In the genomic region with DNA sequence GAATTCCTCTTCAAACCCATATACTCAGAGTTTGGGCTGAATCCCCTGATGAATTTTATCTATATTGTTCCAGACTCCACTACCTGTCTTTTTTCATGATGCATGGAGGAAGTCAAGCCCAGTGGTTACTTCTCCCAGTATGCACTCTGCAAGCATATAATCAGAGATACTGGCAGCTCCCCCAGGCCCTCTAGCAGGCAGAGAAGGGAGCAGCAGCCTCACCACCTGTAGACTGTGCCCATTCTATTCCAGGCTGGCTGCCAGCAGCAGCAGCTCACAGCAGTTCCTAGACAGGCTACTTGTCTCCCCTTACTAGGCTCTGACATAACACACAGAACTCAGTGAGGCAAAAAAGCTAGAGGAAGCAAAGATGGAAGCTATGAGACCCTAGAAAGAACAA, we compare ENCODE assay signal across 25 cellular contexts. TPM values are rescaled to one million over a fixed set of nuclear protein-coding genes. Genes with fewer than 3 reads are reported as not detected.
A peak's percentile ranks its signal among the peaks of the same experiment; 100 is the strongest.
DNase-seq lines count a peak whose midpoint lies in the region; ATAC-seq, FAIRE-seq and TF ChIP-seq lines count a peak whose summit lies in the region.
"Had no signal": no experiment of that assay in that cellular context is flagged by ENCODE, and none has a peak within 500 bp of the region (broad histone marks: within the 10 kb centered on the region; RNA-seq: fewer than 3 reads in every experiment).

No MANE protein-coding gene starts in this region.

- H4K20me1 ChIP-seq in DND-41 (ENCODE audit: insufficient read depth, low read length), result no peaks in the 10 kb centered on the region
- H4K20me1 ChIP-seq in OCI-LY1 (ENCODE audit: insufficient read depth, low read length), result no peaks in the 10 kb centered on the region
- no peaks in the 10 kb centered on the region for H4K20me1 ChIP-seq in K562 (replicated peaks; ENCODE audit: control insufficient read depth, insufficient read depth, low read length)
- H4K20me1 ChIP-seq: BLaER1 had no signal

- CTCF ChIA-PET in K562 (lab: Yijun Ruan, JAX; ENCODE audit: low intra/inter-chr PET ratio), result no interaction called here
- CTCF ChIA-PET in CD4-positive, alpha-beta memory T cell (lab: Charles Lee; ENCODE audit: partially characterized antibody), result interaction anchor here (0.6 to 1.1 kb wide), 2 partner anchors 17 to 203 kb away, joined by 4 read pairs; no protein-coding TSS in a partner anchor

- H3K27me3 ChIP-seq in DND-41 (ENCODE audit: insufficient read depth, low read length, poor library complexity) (no peaks in the 10 kb centered on the region), OCI-LY1 (ENCODE audit: insufficient read depth, low read length) (no peaks in the 10 kb centered on the region), K562 (ENCODE audit: control insufficient read depth in 2 of 2, insufficient read depth in 2 of 2, low read length in 2 of 2) (no peaks in the 10 kb centered on the region), colonic mucosa (no peaks in the 10 kb centered on the region)
- no peaks in the 10 kb centered on the region for H3K27me3 ChIP-seq in CD4-positive, alpha-beta memory T cell (ENCODE audit: insufficient read depth, low read length)
- H3K27me3 ChIP-seq: BLaER1, breast epithelium, dorsolateral prefrontal cortex, esophagus squamous epithelium had no signal

- TF ChIP-seq CTCF in DND-41 (IDR thresholded peaks at IDR 0.05; ENCODE audit: borderline replicate concordance, extremely low read depth, low read length, poor library complexity, severe bottlenecking) (peak; percentile 3), OCI-LY1 (IDR thresholded peaks at IDR 0.05; ENCODE audit: low read length) (peak; percentile 38; the same call in 1 of the 2 replicates), K562 (IDR thresholded peaks at IDR 0.05 in 2 of 3, conservative IDR thresholded peaks at IDR 0.05 in 1 of 3; ENCODE audit: insufficient read depth in 2 of 3, low read depth in 1 of 3, low read length in 3 of 3) (0 out of 6 replicates have a peak, but pooled peaks of 2 of the 3 experiments have one; percentile 7 to 9), colonic mucosa (IDR thresholded peaks at IDR 0.05) (no peak), progenitor cell of endocrine pancreas (IDR thresholded peaks at IDR 0.05; ENCODE audit: unreplicated experiment) (no peak), kidney (IDR thresholded peaks at IDR 0.05; ENCODE audit: borderline replicate concordance, extremely low read depth, insufficient read depth) (no peak)

- no peak for TF ChIP-seq RAD21 in K562 (CRISPR knock-in tag; conservative IDR thresholded peaks at IDR 0.05 in 1 of 2, IDR thresholded peaks at IDR 0.05 in 1 of 2)

- intact Hi-C loops in K562 (cut with micrococcal nuclease), result no loop called here
- intact Hi-C loops in colonic mucosa (cut with DNase I), result no loop called here
- intact Hi-C loops in kidney (cut with DNase I), result no loop called here
- intact Hi-C loops in CD4-positive, alpha-beta memory T cell (cut with micrococcal nuclease), result no loop called here

- H3K27ac ChIP-seq in DND-41 (ENCODE audit: low read length) (no peak overlapping the region), OCI-LY1 (ENCODE audit: low read depth, low read length, poor library complexity, severe bottlenecking) (no peak overlapping the region), K562 (ENCODE audit: extremely low read depth, low read depth, low read length) (no peak overlapping the region), colonic mucosa (no peak overlapping the region), kidney (ENCODE audit: low read depth in 2 of 2, low read length in 2 of 2) (no peak overlapping the region)
- no peak overlapping the region for H3K27ac ChIP-seq in CD4-positive, alpha-beta memory T cell (ENCODE audit: low read depth, low read length)
- H3K27ac ChIP-seq: BLaER1, breast epithelium, dorsolateral prefrontal cortex, esophagus squamous epithelium had no signal

- no peaks in the 10 kb centered on the region for H3K9me1 ChIP-seq in K562 (ENCODE audit: control insufficient read depth, insufficient read depth, low read length)

- H3K9me3 ChIP-seq in DND-41 (ENCODE audit: insufficient read depth, low read length, severe bottlenecking) (no peaks in the 10 kb centered on the region), OCI-LY1 (ENCODE audit: low read length) (no peaks in the 10 kb centered on the region), K562 (replicated peaks; ENCODE audit: control insufficient read depth, insufficient read depth, low read depth, low read length) (no peaks in the 10 kb centered on the region), colonic mucosa (no peaks in the 10 kb centered on the region), kidney (ENCODE audit: control insufficient read depth in 1 of 2, low read length in 2 of 2) (no peaks in the 10 kb centered on the region)
- H3K9me3 ChIP-seq in CD4-positive, alpha-beta memory T cell (ENCODE audit: control insufficient read depth in 1 of 2, low read length in 2 of 2), result no peaks in the 10 kb centered on the region
- H3K9me3 ChIP-seq: BLaER1, breast epithelium, esophagus squamous epithelium had no signal

- FAIRE-seq in K562 (lab: Jason Lieb, UNC) (no peak), kidney (lab: Jason Lieb, UNC) (no peak)
- FAIRE-seq: GM12891 had no signal

- no peak for ATAC-seq in DND-41 (ENCODE audit: insufficient read depth, low read depth)
- no peak for ATAC-seq in K562
- ATAC-seq: stimulated activated naive CD8-positive, alpha-beta T cell treated with anti-CD3 and anti-CD28 coated beads, Interleukin-15, Interleukin-2, amounts not matched to agents 100 U/mL and 50 U/mL, for 24 hours had no signal

- POLR2A ChIA-PET in K562 (lab: Yijun Ruan, JAX), result interaction anchor here (0.7 to 1.1 kb wide), 2 partner anchors 14 to 180 kb away, joined by 4 to 6 read pairs; no protein-coding TSS in a partner anchor
- POLR2A ChIA-PET in CD4-positive, alpha-beta memory T cell (lab: Charles Lee; ENCODE audit: partially characterized antibody), result interaction anchor here (1.4 kb wide), 1 partner anchor 102 kb away, joined by 3 read pairs; no protein-coding TSS in a partner anchor

- no peak overlapping the region for H3K27ac Mint-ChIP-seq in progenitor cell of endocrine pancreas
- peak overlapping the region in 1 of 7 donors; percentile 40 for H3K27ac Mint-ChIP-seq in CD4-positive, alpha-beta memory T cell
- H3K27ac Mint-ChIP-seq: activated naive CD8-positive, alpha-beta T cell treated with anti-CD3 and anti-CD28 coated beads, Interleukin-2, amount 10 ng/mL, durations not matched to agents 7 days and 5 days; type B pancreatic cell had no signal

- peaks cover 5% of the 10 kb centered on the region for H3K4me1 Mint-ChIP-seq in progenitor cell of endocrine pancreas (ENCODE audit: low read depth)
- peaks cover 15 to 22% (median 19%) of the 10 kb centered on the region in 4 donors for H3K4me1 Mint-ChIP-seq in CD4-positive, alpha-beta memory T cell

- BruUV-seq in K562 (replicated peaks; lab: Mats Ljungman, UMichigan), result no TSS peak

- TF ChIP-seq POLR2A in K562 (conservative IDR thresholded peaks at IDR 0.05), result no peak

- no peaks in the 10 kb centered on the region for H3K9me2 ChIP-seq in OCI-LY1 (ENCODE audit: low read depth, low read length)

- H3K36me3 ChIP-seq in DND-41 (ENCODE audit: insufficient read depth, low read length) (peaks cover 29% of the 10 kb centered on the region), OCI-LY1 (ENCODE audit: insufficient read depth, low read length) (0 out of 2 replicates have a peak, but pooled peaks cover 3% of the 10 kb centered on the region), K562 (ENCODE audit: control insufficient read depth, insufficient read depth, low read length) (peaks cover 43% of the 10 kb centered on the region; the same call in 2 of the 3 replicates), colonic mucosa (no peaks in the 10 kb centered on the region), kidney (ENCODE audit: control insufficient read depth in 1 of 2, insufficient read depth in 2 of 2, low read length in 2 of 2) (peaks cover 25 to 27% of the 10 kb centered on the region in 2 donors)
- H3K36me3 ChIP-seq in CD4-positive, alpha-beta memory T cell (ENCODE audit: insufficient read depth, low read length), result peaks cover 13% of the 10 kb centered on the region
- H3K36me3 ChIP-seq: breast epithelium had no signal

- H3K36me3 Mint-ChIP-seq in progenitor cell of endocrine pancreas (ENCODE audit: insufficient read depth), result peaks cover 12% of the 10 kb centered on the region
- H3K36me3 Mint-ChIP-seq in CD4-positive, alpha-beta memory T cell, result peaks cover 29 to 57% of the 10 kb centered on the region in 2 donors

- no peak overlapping the region for H3K4me3 Mint-ChIP-seq in progenitor cell of endocrine pancreas (ENCODE audit: low read depth)
- peak overlapping the region in 1 of 8 donors; percentile 25 for H3K4me3 Mint-ChIP-seq in CD4-positive, alpha-beta memory T cell
- H3K4me3 Mint-ChIP-seq: activated naive CD8-positive, alpha-beta T cell treated with anti-CD3 and anti-CD28 coated beads, Interleukin-2, amount 10 ng/mL, durations not matched to agents 7 days and 5 days had no signal

- DNase-seq in DND-41, result peak; percentile 18
- DNase-seq in HT-29 (ENCODE audit: low spot score), result peak; percentile 34
- DNase-seq in K562 (ENCODE audit: extremely low read depth in 1 of 4, low spot score in 3 of 4), result peak in 1 of 4 experiments; percentile 2
- no peak for DNase-seq in colonic mucosa
- no peak for DNase-seq in progenitor cell of endocrine pancreas (ENCODE audit: low spot score, unreplicated experiment)
- DNase-seq in kidney, result no peak
- no peak for DNase-seq in CD4-positive, alpha-beta memory T cell
- DNase-seq: activated CD4-positive, alpha-beta T cell treated with anti-CD3 and anti-CD28 coated beads, Interleukin-2, amount 50 U/mL, for 1 hour; activated naive CD8-positive, alpha-beta T cell treated with anti-CD3 and anti-CD28 coated beads, Interleukin-2, amount 10 ng/mL, durations not matched to agents 7 days and 5 days; activated T-cell treated with anti-CD3 and anti-CD28 coated beads for 4 hours; dorsolateral prefrontal cortex; esophagus squamous epithelium; head of caudate nucleus; NCI-H2107; SHP77; stimulated activated CD4-positive, alpha-beta T cell treated with anti-CD3 and anti-CD28 coated beads, Interleukin-15, amount 100 ng/mL, for 24 hours; stimulated activated naive CD8-positive, alpha-beta T cell treated with anti-CD3 and anti-CD28 coated beads, Interleukin-15, Interleukin-2, amounts not matched to agents 100 U/mL and 50 U/mL, for 24 hours; T-helper 9 cell had no signal

- H3K79me2 ChIP-seq in DND-41 (ENCODE audit: insufficient read depth, low read length), result 0 out of 2 replicates have a peak, but pooled peaks cover 5% of the 10 kb centered on the region
- no peaks in the 10 kb centered on the region for H3K79me2 ChIP-seq in OCI-LY1 (ENCODE audit: insufficient read depth, low read length)
- H3K79me2 ChIP-seq in K562 (ENCODE audit: control insufficient read depth, insufficient read depth, low read length), result peaks cover 3% of the 10 kb centered on the region; the same call in 1 of the 3 replicates

- no peaks in the 10 kb centered on the region for H3F3A ChIP-seq in OCI-LY1 (ENCODE audit: insufficient read depth, low read length)

- H3K9me3 Mint-ChIP-seq in progenitor cell of endocrine pancreas (ENCODE audit: low read depth), result no peaks in the 10 kb centered on the region
- no peaks in the 10 kb centered on the region for H3K9me3 Mint-ChIP-seq in CD4-positive, alpha-beta memory T cell
- H3K9me3 Mint-ChIP-seq: activated naive CD8-positive, alpha-beta T cell treated with anti-CD3 and anti-CD28 coated beads, Interleukin-2, amount 10 ng/mL, durations not matched to agents 7 days and 5 days; neural crest cell; type B pancreatic cell had no signal

- H2AFZ ChIP-seq in DND-41 (ENCODE audit: low read depth, low read length) (no peak overlapping the region), OCI-LY1 (ENCODE audit: low read length) (no peak overlapping the region), K562 (ENCODE audit: low read depth, low read length) (no peak overlapping the region)

- in situ Hi-C loops in K562 (cut with MboI), result no loop called here

- H3K4me1 ChIP-seq in DND-41 (ENCODE audit: insufficient read depth, low read length) (peaks cover 21% of the 10 kb centered on the region), OCI-LY1 (ENCODE audit: insufficient read depth, low read length, severe bottlenecking) (peaks cover 18% of the 10 kb centered on the region), K562 (replicated peaks in 1 of 2; ENCODE audit: control insufficient read depth in 2 of 2, insufficient read depth in 2 of 2, low read length in 2 of 2) (peaks cover 10 to 12% of the 10 kb centered on the region in 2 experiments; a peak in 4 of 5 replicates), colonic mucosa (no peaks in the 10 kb centered on the region), kidney (ENCODE audit: control insufficient read depth in 1 of 2, insufficient read depth in 1 of 2, low read depth in 1 of 2, low read length in 2 of 2) (peaks cover 0 to 7% of the 10 kb centered on the region in 2 donors)
- H3K4me1 ChIP-seq in CD4-positive, alpha-beta memory T cell (ENCODE audit: insufficient read depth, low read length), result peaks cover 15% of the 10 kb centered on the region
- H3K4me1 ChIP-seq: breast epithelium had no signal

- no peaks in the 10 kb centered on the region for H3K27me3 Mint-ChIP-seq in progenitor cell of endocrine pancreas
- H3K27me3 Mint-ChIP-seq in CD4-positive, alpha-beta memory T cell, result no peaks in the 10 kb centered on the region
- H3K27me3 Mint-ChIP-seq: activated naive CD8-positive, alpha-beta T cell treated with anti-CD3 and anti-CD28 coated beads, Interleukin-2, amount 10 ng/mL, durations not matched to agents 7 days and 5 days had no signal

- H3K4me2 ChIP-seq in DND-41 (ENCODE audit: insufficient read depth, low read length) (no peak overlapping the region), OCI-LY1 (ENCODE audit: low read length) (no peak overlapping the region), K562 (ENCODE audit: insufficient read depth, low read length) (no peak overlapping the region)
- H3K4me2 ChIP-seq: BLaER1 had no signal

- H3K9ac ChIP-seq in DND-41 (ENCODE audit: low read depth, low read length), result no peak overlapping the region
- no peak overlapping the region for H3K9ac ChIP-seq in OCI-LY1 (ENCODE audit: low read length)
- H3K9ac ChIP-seq in K562 (ENCODE audit: insufficient read depth in 1 of 2, low read depth in 2 of 2, low read length in 2 of 2), result no peak overlapping the region
- H3K9ac ChIP-seq in colonic mucosa (ENCODE audit: low read depth in 2 of 2, low read length in 2 of 2), result no peak overlapping the region
- no peak overlapping the region for H3K9ac ChIP-seq in kidney (ENCODE audit: low read length in 2 of 2)
- H3K9ac ChIP-seq: BLaER1 had no signal

- TF ChIP-seq EP300 in K562 (IDR thresholded peaks at IDR 0.05; ENCODE audit: low read length), result no peak

- H3K4me3 ChIP-seq in DND-41 (ENCODE audit: low read depth in 1 of 2, low read length in 2 of 2) (no peak overlapping the region), OCI-LY1 (ENCODE audit: low read depth, low read length, poor library complexity, severe bottlenecking) (no peak overlapping the region), K562 (no peak overlapping the region), colonic mucosa (no peak overlapping the region), kidney (ENCODE audit: low read length in 2 of 2) (no peak overlapping the region)
- H3K4me3 ChIP-seq in CD4-positive, alpha-beta memory T cell (ENCODE audit: low read length in 2 of 2), result no peak overlapping the region
- H3K4me3 ChIP-seq: BLaER1, breast epithelium, dorsolateral prefrontal cortex, esophagus squamous epithelium had no signal

RNA-seq across cellular contexts. Expression of gene MKS1, which starts 3.4 kb away (rescaled TPM):
- total RNA-seq in HT-29 (2014; rRNA removed; shearing (Covaris generic)), result 5.1 and 8.9 TPM in 2 replicates
- 68.2 and 109 TPM in 2 replicates for total RNA-seq in K562 (2011; cell fraction: chromatin; rRNA removed; ENCODE audit: low replicate concordance)
- total RNA-seq in K562 (2011; cell fraction: nucleolus; rRNA removed), result 49.3 and 61.5 TPM in 2 replicates
- total RNA-seq in K562 (2011; cell fraction: nucleoplasm; rRNA removed), result 63.9 and 64.8 TPM in 2 replicates
- total RNA-seq in K562 (2014; rRNA removed) (21.1 and 25.7 TPM in 2 replicates), K562 (2014; rRNA removed; fragmentation: Illumina TruSeq; extraction: Trizol) (18.0 and 18.8 TPM in 2 replicates), K562 (2015; rRNA removed; fragmentation: Illumina TruSeq; extraction: Trizol) (20.3 and 21.7 TPM in 2 replicates), K562 (2021) (27.0 and 27.5 TPM in 2 replicates), colonic mucosa (10 to 100 TPM; 13.8 to 18.4 TPM), progenitor cell of endocrine pancreas (40.0 and 44.3 TPM in 2 replicates), kidney (25.6 TPM)
- polyA plus RNA-seq in K562 (2011; rRNA removed) (27.1 and 40.0 TPM in 2 replicates), K562 (2014; fragmentation: Illumina TruSeq; extraction: Trizol) (27.8 and 31.0 TPM in 2 replicates), K562 (2014; fragmentation: Nextera tagmentation; extraction: Ambion mirVana) (10 to 100 TPM; 16.3 to 27.8 TPM), K562 (2014; rRNA removed) (23.5 and 25.9 TPM in 2 replicates), kidney (ENCODE audit: insufficient read depth, low read depth, low replicate concordance) (17.2 TPM)
- 21.3 and 26.4 TPM in 2 replicates for polyA plus RNA-seq in K562 (2011; cell fraction: cytosol; rRNA removed)
- polyA plus RNA-seq in K562 (2011; cell fraction: nucleus; rRNA removed), result 137 and 165 TPM in 2 replicates
- 27.9 and 31.8 TPM in 2 replicates for polyA plus RNA-seq in K562 (2012)
- polyA minus RNA-seq in K562 (2011; rRNA and poly(A)+ RNA removed), result 20.7 and 21.6 TPM in 2 replicates
- polyA minus RNA-seq in K562 (2011; cell fraction: cytosol; rRNA and poly(A)+ RNA removed), result 11.4 and 13.6 TPM in 2 replicates
- polyA minus RNA-seq in K562 (2011; cell fraction: nucleus; rRNA and poly(A)+ RNA removed), result 27.5 and 39.7 TPM in 2 replicates
- total RNA-seq in CD4-positive, alpha-beta memory T cell, result 10 to 100 TPM; 27.7 to 29.4 TPM
- polyA plus RNA-seq in CD4-positive, alpha-beta memory T cell, result 10 to 100 TPM; 12.1 to 13.7 TPM

RNA-seq across cellular contexts. Expression of gene LPO, which starts 22.7 kb away (rescaled TPM):
- not detected in 2 replicates for total RNA-seq in HT-29 (2014; rRNA removed; shearing (Covaris generic))
- total RNA-seq in K562 (2011; cell fraction: chromatin; rRNA removed; ENCODE audit: low replicate concordance), result not detected in 2 replicates
- total RNA-seq in K562 (2011; cell fraction: nucleolus; rRNA removed), result not detected in 2 replicates
- total RNA-seq in K562 (2011; cell fraction: nucleoplasm; rRNA removed), result not detected in 2 replicates
- total RNA-seq in K562 (2014; rRNA removed) (not detected in 2 replicates), K562 (2014; rRNA removed; fragmentation: Illumina TruSeq; extraction: Trizol) (not detected in 2 replicates), K562 (2015; rRNA removed; fragmentation: Illumina TruSeq; extraction: Trizol) (not detected in 2 replicates), K562 (2021) (0.11 TPM in 1 of 2 replicates, not detected in the other), colonic mucosa (not detected), progenitor cell of endocrine pancreas (0.16 TPM in 1 of 2 replicates, not detected in the other), kidney (not detected)
- polyA plus RNA-seq in K562 (2011; rRNA removed) (not detected in 2 replicates), K562 (2014; fragmentation: Illumina TruSeq; extraction: Trizol) (not detected in 2 replicates), K562 (2014; fragmentation: Nextera tagmentation; extraction: Ambion mirVana) (not detected), K562 (2014; rRNA removed) (0.07 TPM in 1 of 2 replicates, not detected in the other), kidney (ENCODE audit: insufficient read depth, low read depth, low replicate concordance) (not detected)
- polyA plus RNA-seq in K562 (2011; cell fraction: cytosol; rRNA removed), result 0.03 and 0.04 TPM in 2 replicates
- polyA plus RNA-seq in K562 (2011; cell fraction: nucleus; rRNA removed), result not detected in 2 replicates
- 1.1 TPM in 1 of 2 replicates, not detected in the other for polyA plus RNA-seq in K562 (2012)
- 0.57 TPM in 1 of 2 replicates, not detected in the other for polyA minus RNA-seq in K562 (2011; rRNA and poly(A)+ RNA removed)
- polyA minus RNA-seq in K562 (2011; cell fraction: cytosol; rRNA and poly(A)+ RNA removed), result not detected in 2 replicates
- polyA minus RNA-seq in K562 (2011; cell fraction: nucleus; rRNA and poly(A)+ RNA removed), result not detected in 2 replicates
- not detected for total RNA-seq in CD4-positive, alpha-beta memory T cell
- not detected for polyA plus RNA-seq in CD4-positive, alpha-beta memory T cell
- total RNA-seq: activated naive CD8-positive, alpha-beta T cell treated with anti-CD3 and anti-CD28 coated beads, Interleukin-2, amount 10 ng/mL, durations not matched to agents 7 days and 5 days; M059J; neural crest cell had no signal

RNA-seq across cellular contexts. Expression of gene EPX, which starts 23.2 kb away (rescaled TPM):
- not detected in 2 replicates for total RNA-seq in HT-29 (2014; rRNA removed; shearing (Covaris generic))
- total RNA-seq in K562 (2011; cell fraction: chromatin; rRNA removed; ENCODE audit: low replicate concordance), result not detected in 2 replicates
- total RNA-seq in K562 (2011; cell fraction: nucleolus; rRNA removed), result not detected in 2 replicates
- not detected in 2 replicates for total RNA-seq in K562 (2011; cell fraction: nucleoplasm; rRNA removed)
- 0.08 TPM in 1 of 2 replicates, not detected in the other for total RNA-seq in K562 (2014; rRNA removed)
- not detected in 2 replicates for total RNA-seq in K562 (2014; rRNA removed; fragmentation: Illumina TruSeq; extraction: Trizol)
- total RNA-seq in K562 (2015; rRNA removed; fragmentation: Illumina TruSeq; extraction: Trizol), result 0.33 and 0.45 TPM in 2 replicates
- 0.20 and 0.22 TPM in 2 replicates for total RNA-seq in K562 (2021)
- not detected in 2 replicates for polyA plus RNA-seq in K562 (2011; rRNA removed)
- not detected in 2 replicates for polyA plus RNA-seq in K562 (2011; cell fraction: cytosol; rRNA removed)
- polyA plus RNA-seq in K562 (2011; cell fraction: nucleus; rRNA removed), result 0.04 TPM in 1 of 2 replicates, not detected in the other
- 1.7 and 2.5 TPM in 2 replicates for polyA plus RNA-seq in K562 (2012)
- polyA plus RNA-seq in K562 (2014; fragmentation: Illumina TruSeq; extraction: Trizol), result 0.21 and 0.30 TPM in 2 replicates
- polyA plus RNA-seq in K562 (2014; fragmentation: Nextera tagmentation; extraction: Ambion mirVana), result under 1 TPM; 0.07 to 0.11 TPM
- 0.17 and 0.22 TPM in 2 replicates for polyA plus RNA-seq in K562 (2014; rRNA removed)
- not detected in 2 replicates for polyA minus RNA-seq in K562 (2011; rRNA and poly(A)+ RNA removed)
- polyA minus RNA-seq in K562 (2011; cell fraction: cytosol; rRNA and poly(A)+ RNA removed), result not detected in 2 replicates
- not detected in 2 replicates for polyA minus RNA-seq in K562 (2011; cell fraction: nucleus; rRNA and poly(A)+ RNA removed)
- total RNA-seq in colonic mucosa, result not detected
- total RNA-seq in progenitor cell of endocrine pancreas, result not detected in 2 replicates
- 0.19 TPM for total RNA-seq in kidney
- polyA plus RNA-seq in kidney (ENCODE audit: insufficient read depth, low read depth, low replicate concordance), result not detected
- total RNA-seq in CD4-positive, alpha-beta memory T cell, result not detected
- polyA plus RNA-seq in CD4-positive, alpha-beta memory T cell, result not detected
- total RNA-seq: activated naive CD8-positive, alpha-beta T cell treated with anti-CD3 and anti-CD28 coated beads, Interleukin-2, amount 10 ng/mL, durations not matched to agents 7 days and 5 days; breast epithelium; dorsolateral prefrontal cortex; esophagus squamous epithelium; M059J; neural crest cell had no signal

RNA-seq across cellular contexts. Expression of gene OR4D2, which starts 48.9 kb away (rescaled TPM):
- not detected in 2 replicates for total RNA-seq in HT-29 (2014; rRNA removed; shearing (Covaris generic))
- total RNA-seq in K562 (2011; cell fraction: chromatin; rRNA removed; ENCODE audit: low replicate concordance), result not detected in 2 replicates
- total RNA-seq in K562 (2011; cell fraction: nucleolus; rRNA removed), result not detected in 2 replicates
- total RNA-seq in K562 (2011; cell fraction: nucleoplasm; rRNA removed), result not detected in 2 replicates
- total RNA-seq in K562 (2014; rRNA removed) (not detected in 2 replicates), K562 (2014; rRNA removed; fragmentation: Illumina TruSeq; extraction: Trizol) (not detected in 2 replicates), K562 (2015; rRNA removed; fragmentation: Illumina TruSeq; extraction: Trizol) (not detected in 2 replicates), K562 (2021) (not detected in 2 replicates), colonic mucosa (not detected), progenitor cell of endocrine pancreas (not detected in 2 replicates), kidney (not detected)
- polyA plus RNA-seq in K562 (2011; rRNA removed) (not detected in 2 replicates), K562 (2014; fragmentation: Illumina TruSeq; extraction: Trizol) (not detected in 2 replicates), K562 (2014; fragmentation: Nextera tagmentation; extraction: Ambion mirVana) (not detected), K562 (2014; rRNA removed) (not detected in 2 replicates), kidney (ENCODE audit: insufficient read depth, low read depth, low replicate concordance) (not detected)
- not detected in 2 replicates for polyA plus RNA-seq in K562 (2011; cell fraction: cytosol; rRNA removed)
- not detected in 2 replicates for polyA plus RNA-seq in K562 (2011; cell fraction: nucleus; rRNA removed)
- polyA plus RNA-seq in K562 (2012), result not detected in 2 replicates
- not detected in 2 replicates for polyA minus RNA-seq in K562 (2011; rRNA and poly(A)+ RNA removed)
- not detected in 2 replicates for polyA minus RNA-seq in K562 (2011; cell fraction: cytosol; rRNA and poly(A)+ RNA removed)
- not detected in 2 replicates for polyA minus RNA-seq in K562 (2011; cell fraction: nucleus; rRNA and poly(A)+ RNA removed)
- not detected for total RNA-seq in CD4-positive, alpha-beta memory T cell
- not detected for polyA plus RNA-seq in CD4-positive, alpha-beta memory T cell
- total RNA-seq: activated naive CD8-positive, alpha-beta T cell treated with anti-CD3 and anti-CD28 coated beads, Interleukin-2, amount 10 ng/mL, durations not matched to agents 7 days and 5 days; breast epithelium; dorsolateral prefrontal cortex; esophagus squamous epithelium; M059J; neural crest cell had no signal

Comparison
In these comparisons a context has a peak if more than half of its experiments do, and no peak if none do; other contexts are left out.
1. DNase-seq: peak in DND-41 (single experiment) and HT-29 (single experiment); none in colonic mucosa (single experiment), progenitor cell of endocrine pancreas (single experiment), kidney (single experiment) and CD4-positive, alpha-beta memory T cell (0 of 5).
2. CTCF ChIP-seq: peak in DND-41 (single experiment), OCI-LY1 (single experiment) and K562 (2 of 3); none in colonic mucosa (single experiment), progenitor cell of endocrine pancreas (single experiment) and kidney (single experiment).